Comparison of ENCODE assay signal across 10 cellular contexts in the genomic region with DNA sequence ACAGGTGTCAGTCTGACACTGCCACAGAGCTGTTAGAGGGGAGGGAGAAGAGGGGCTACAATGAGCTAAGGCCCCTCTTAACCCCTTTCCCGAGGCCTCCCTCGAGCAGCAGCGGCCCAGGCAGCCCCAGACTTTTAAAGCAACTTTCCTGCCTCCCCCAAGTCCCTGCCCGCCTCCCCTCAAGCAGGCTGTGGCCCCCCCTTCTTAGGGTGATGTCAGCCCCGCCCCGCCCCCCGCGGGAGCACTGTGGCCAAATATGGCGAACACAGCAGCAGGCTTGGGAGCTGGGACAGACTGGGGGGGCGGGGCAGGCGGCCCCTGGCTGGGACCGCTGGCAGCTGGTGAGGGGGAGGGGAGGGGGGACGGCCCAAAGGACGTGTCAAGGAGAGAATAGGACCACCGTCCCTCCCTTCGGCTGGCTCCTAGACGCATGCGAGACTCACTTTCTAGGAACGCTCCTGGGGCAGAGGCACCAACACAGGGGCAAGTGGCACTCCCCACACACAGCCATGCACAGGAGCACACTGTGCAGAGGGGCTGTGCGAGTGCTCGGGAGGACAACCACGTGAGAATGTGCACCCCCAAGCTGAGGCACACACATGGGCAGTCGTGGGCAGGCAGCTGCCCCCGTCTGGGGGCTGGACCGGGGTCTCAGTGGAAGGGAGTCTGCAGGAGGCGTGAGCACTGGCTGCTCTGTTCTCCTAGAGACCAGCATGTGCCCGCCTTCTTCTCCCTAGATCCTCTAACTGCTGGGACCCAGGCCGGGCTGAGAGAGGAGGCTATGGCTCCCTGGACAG. TPM values are rescaled to one million over a fixed set of nuclear protein-coding genes. Genes with fewer than 3 reads are reported as not detected.
A peak's percentile ranks its signal among the peaks of the same experiment; 100 is the strongest.
DNase-seq lines count a peak whose midpoint lies in the region; ATAC-seq and TF ChIP-seq lines count a peak whose summit lies in the region.
"Had no signal": no experiment of that assay in that cellular context is flagged by ENCODE, and none has a peak within 500 bp of the region (broad histone marks: within the 10 kb centered on the region; RNA-seq: fewer than 3 reads in every experiment).

No MANE protein-coding gene starts in this region.

- H3K9ac ChIP-seq in GM23248 (0 out of 2 replicates have a peak overlapping the region, but pooled peaks have one; percentile 37), adipocyte (ENCODE audit: low read length) (peak overlapping the region; percentile 20)

- peaks cover 99% of the 10 kb centered on the region for H3K79me2 ChIP-seq in GM23248 (ENCODE audit: insufficient read depth)

- TF ChIP-seq EP300 in sigmoid colon (IDR thresholded peaks at IDR 0.05), result peak in 2 of 4 donors; percentile 74 to 75

- H3K4me1 ChIP-seq in GM23248 (ENCODE audit: insufficient read depth), result peaks cover 25% of the 10 kb centered on the region
- peaks cover 42% of the 10 kb centered on the region for H3K4me1 ChIP-seq in adipocyte (ENCODE audit: control insufficient read depth, insufficient read depth, low read length)
- H3K4me1 ChIP-seq in sigmoid colon, result peaks cover 0 to 100% (median 99%) of the 10 kb centered on the region in 4 donors

- H3K4me3 ChIP-seq in GM23248 (peak overlapping the region; percentile 40), adipocyte (ENCODE audit: low read length) (peak overlapping the region; percentile 39), sigmoid colon (peak overlapping the region; percentile 19 to 99 (median 98))
- H3K4me3 ChIP-seq: GM12878 had no signal

- intact Hi-C loops in sigmoid colon (cut with DNase I), result loop anchor here (2.0 kb wide), 1 partner anchor 239 kb away; no protein-coding TSS in a partner anchor

- H3K4me2 ChIP-seq in GM23248 (ENCODE audit: unreplicated experiment), result peak overlapping the region; percentile 67

- H3K36me3 ChIP-seq in GM23248 (ENCODE audit: low read depth) (no peaks in the 10 kb centered on the region), adipocyte (ENCODE audit: control insufficient read depth, insufficient read depth, low read length, severe bottlenecking) (no peaks in the 10 kb centered on the region), sigmoid colon (peaks cover 0 to under 1% (median 0%) of the 10 kb centered on the region in 4 donors)

- TF ChIP-seq POLR2A in sigmoid colon (IDR thresholded peaks at IDR 0.05), result peak; percentile 8 to 39

- DNase-seq in GM23248, result peak; percentile 75
- peak; percentile 71 for DNase-seq in adipocyte (ENCODE audit: low read depth)
- peak in 29 of 51 donors; percentile 5 to 66 (median 35) for DNase-seq in hypothalamus (lab: John Stamatoyannopoulos, UW)
- DNase-seq in sigmoid colon, result peak; percentile 98
- no peak for DNase-seq in SKM-1 (lab: John Stamatoyannopoulos, UW; ENCODE audit: unreplicated experiment)
- DNase-seq in DMS53 treated with DMSO at 0.1 percent for 48 hours (lab: John Stamatoyannopoulos, UW; ENCODE audit: unreplicated experiment), result no peak
- DNase-seq: activated naive CD4-positive, alpha-beta T cell treated with Interleukin-2 at 50 U/mL for 16 hours had no signal

- no peak overlapping the region for H3K27ac ChIP-seq in GM23248
- peak overlapping the region; percentile 100 for H3K27ac ChIP-seq in sigmoid colon

- no peaks in the 10 kb centered on the region for H3K27me3 ChIP-seq in GM23248 (replicated peaks; ENCODE audit: insufficient read depth)
- H3K27me3 ChIP-seq in adipocyte (replicated peaks; ENCODE audit: control insufficient read depth, insufficient read depth, low read length), result no peaks in the 10 kb centered on the region
- no peaks in the 10 kb centered on the region for H3K27me3 ChIP-seq in sigmoid colon

- H3K9me2 ChIP-seq in GM23248 (ENCODE audit: insufficient read depth), result no peaks in the 10 kb centered on the region

- H3F3A ChIP-seq in GM23248 (ENCODE audit: insufficient read depth), result no peaks in the 10 kb centered on the region

- peak overlapping the region; percentile 62 for H2AFZ ChIP-seq in GM23248

- no peaks in the 10 kb centered on the region for H3K9me3 ChIP-seq in GM23248 (ENCODE audit: low read depth)
- H3K9me3 ChIP-seq in adipocyte (ENCODE audit: control insufficient read depth, low read length), result no peaks in the 10 kb centered on the region
- no peaks in the 10 kb centered on the region for H3K9me3 ChIP-seq in sigmoid colon

- ATAC-seq in GM21723 (IDR thresholded peaks at IDR 0.05; ENCODE audit: unreplicated experiment), result no peak
- no peak for ATAC-seq in HG03469 (IDR thresholded peaks at IDR 0.05; ENCODE audit: unreplicated experiment)
- ATAC-seq: GM12878 had no signal

- no peak for TF ChIP-seq CTCF in sigmoid colon (IDR thresholded peaks at IDR 0.05)

- no peaks in the 10 kb centered on the region for H4K20me1 ChIP-seq in GM23248 (ENCODE audit: insufficient read depth)

- in situ Hi-C loops in GM23248 (cut with MboI), result no loop called here

- WGBS in GM23248 (ENCODE audit: low coverage in 1 of 2, low lambda C conversion rate in 2 of 2, missing lambda C conversion rate in 2 of 2), 2 experiments, result 9 to 18% methylated on average over 16 to 26 of the region's 28 CpGs
- 52 to 64% methylated on average over 28 of the region's 28 CpGs for WGBS in sigmoid colon, 2 donors

RNA-seq across cellular contexts. Expression of a gene that starts 6.7 kb away (rescaled TPM):
- total RNA-seq in GM23248 (2014; rRNA removed; shearing (Covaris generic)), result 10.5 and 12.0 TPM in 2 replicates
- polyA plus RNA-seq in GM23248 (2016; fragmentation: Nextera tagmentation; extraction: Ambion mirVana), result 6.9 TPM in 2 replicates
- 10 to 100 TPM; 50.4 to 95.8 (median 74.8) TPM for total RNA-seq in sigmoid colon
- 10 to 100 TPM; 14.4 to 25.2 (median 14.6) TPM for polyA plus RNA-seq in sigmoid colon

RNA-seq across cellular contexts. Expression of a gene that starts 22.0 kb away (rescaled TPM):
- total RNA-seq in GM23248 (2014; rRNA removed; shearing (Covaris generic)), result 852 and 915 TPM in 2 replicates
- polyA plus RNA-seq in GM23248 (2016; fragmentation: Nextera tagmentation; extraction: Ambion mirVana) (346 and 366 TPM in 2 replicates), sigmoid colon (1,000 to 10,000 TPM; 1,931 to 3,217 (median 2,051) TPM)
- total RNA-seq in sigmoid colon, result 1,000 to 10,000 TPM; 1,381 to 2,837 (median 2,184) TPM

RNA-seq across cellular contexts. Expression of a gene that starts 22.5 kb away (rescaled TPM):
- total RNA-seq in GM23248 (2014; rRNA removed; shearing (Covaris generic)), result not detected in 2 replicates
- polyA plus RNA-seq in GM23248 (2016; fragmentation: Nextera tagmentation; extraction: Ambion mirVana), result not detected in 2 replicates
- total RNA-seq in sigmoid colon, result not detected
- polyA plus RNA-seq in sigmoid colon, result not detected
- total RNA-seq: GM12878 had no signal
- polyA plus RNA-seq: GM12878 had no signal

RNA-seq across cellular contexts. Expression of a gene that starts 38.1 kb away (rescaled TPM):
- 9.7 and 14.7 TPM in 2 replicates for total RNA-seq in GM23248 (2014; rRNA removed; shearing (Covaris generic))
- polyA plus RNA-seq in GM23248 (2016; fragmentation: Nextera tagmentation; extraction: Ambion mirVana) (3.7 and 4.3 TPM in 2 replicates), sigmoid colon (1 to 10 TPM; 2.4 to 5.2 (median 3.2) TPM)
- 1 to 10 TPM; 3.3 to 3.9 (median 3.7) TPM for total RNA-seq in sigmoid colon

Comparison
In these comparisons a context has a peak if more than half of its experiments do, and no peak if none do; other contexts are left out.
1. DNase-seq: peak in GM23248 (single experiment), adipocyte (single experiment), hypothalamus (29 of 51) and sigmoid colon (single experiment); none in SKM-1 (single experiment) and DMS53 treated with DMSO at 0.1 percent for 48 hours (single experiment).
2. H3K4me3 ChIP-seq: peak in every context shown above with its lines; median percentile 98 in sigmoid colon; 40 in GM23248; 39 in adipocyte.